8 cellular contexts compared by ENCODE assay signal in the genomic region with DNA sequence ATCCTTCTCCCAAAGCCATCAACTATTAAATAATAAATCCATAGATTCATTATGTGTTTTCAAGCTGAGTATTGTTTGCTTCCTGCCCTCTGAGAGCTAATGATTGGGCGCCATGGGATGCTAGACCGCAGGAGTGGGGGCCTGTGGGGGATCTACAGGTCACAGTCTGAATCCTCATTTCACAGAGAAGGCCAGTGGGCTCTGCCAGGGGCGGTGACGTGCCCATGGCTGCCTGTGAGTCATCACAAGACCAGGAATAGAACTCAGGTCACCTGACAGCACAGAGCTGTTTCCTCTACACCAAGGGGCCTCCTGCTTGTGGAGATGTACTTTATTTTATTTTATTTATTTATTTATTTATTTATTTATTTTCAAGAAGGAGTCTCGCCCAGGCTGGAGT. TPM values are rescaled to one million over a fixed set of nuclear protein-coding genes. Genes with fewer than 3 reads are reported as not detected.
A peak's percentile ranks its signal among the peaks of the same experiment; 100 is the strongest.
DNase-seq lines count a peak whose midpoint lies in the region; ATAC-seq, FAIRE-seq and TF ChIP-seq lines count a peak whose summit lies in the region.

No MANE protein-coding gene starts in this region.

- FAIRE-seq in K562 (lab: Jason Lieb, UNC) = no peak

- H3K9me3 ChIP-seq in K562 (replicated peaks; ENCODE audit: control insufficient read depth, insufficient read depth, low read depth, low read length) = no peaks in the 10 kb centered on the region

- no peak overlapping the region for H3K4me2 ChIP-seq in K562 (ENCODE audit: insufficient read depth, low read length)

- no peaks in the 10 kb centered on the region for H4K20me1 ChIP-seq in K562 (replicated peaks; ENCODE audit: control insufficient read depth, insufficient read depth, low read length)

- no TSS peak for BruUV-seq in K562 (replicated peaks; lab: Mats Ljungman, UMichigan)

- H3K36me3 ChIP-seq in K562 (ENCODE audit: control insufficient read depth, insufficient read depth, low read length) = no peaks in the 10 kb centered on the region

- peaks cover 16 to 54% of the 10 kb centered on the region in 2 experiments; a peak in 4 of 5 replicates for H3K27me3 ChIP-seq in K562 (ENCODE audit: control insufficient read depth in 2 of 2, insufficient read depth in 2 of 2, low read length in 2 of 2)

- H3K4me3 ChIP-seq in K562 = no peak overlapping the region

- no peak for TF ChIP-seq CTCF in K562 (IDR thresholded peaks at IDR 0.05 in 2 of 3, conservative IDR thresholded peaks at IDR 0.05 in 1 of 3; ENCODE audit: insufficient read depth in 2 of 3, low read depth in 1 of 3, low read length in 3 of 3)

- 1% methylated on average over 5 of the region's 5 CpGs for WGBS in K562 (ENCODE audit: insufficient coverage, low coverage, missing lambda C conversion rate)

- in situ Hi-C loops in K562 (cut with MboI) = no loop called here

- no peak for TF ChIP-seq RAD21 in K562 (CRISPR knock-in tag; conservative IDR thresholded peaks at IDR 0.05 in 1 of 2, IDR thresholded peaks at IDR 0.05 in 1 of 2)

- no peaks in the 10 kb centered on the region for H3K9me1 ChIP-seq in K562 (ENCODE audit: control insufficient read depth, insufficient read depth, low read length)

- CTCF ChIA-PET in K562 (lab: Yijun Ruan, JAX; ENCODE audit: low intra/inter-chr PET ratio) = no interaction called here

- H3K9ac ChIP-seq in K562 (ENCODE audit: insufficient read depth in 1 of 2, low read depth in 2 of 2, low read length in 2 of 2) = no peak overlapping the region

- no peak overlapping the region for H3K27ac ChIP-seq in K562 (ENCODE audit: extremely low read depth, low read depth, low read length)

- H3K4me1 ChIP-seq in K562 (replicated peaks in 1 of 2; ENCODE audit: control insufficient read depth in 2 of 2, insufficient read depth in 2 of 2, low read length in 2 of 2) = peaks cover 0 to 8% of the 10 kb centered on the region in 2 experiments; a peak in 2 of 5 replicates

- no peak for TF ChIP-seq POLR2A in K562 (conservative IDR thresholded peaks at IDR 0.05)

- H2AFZ ChIP-seq in K562 (ENCODE audit: low read depth, low read length) = no peak overlapping the region

- DNase-seq in NK-92 treated with Interleukin-12 subunit alpha and Interleukin-12 subunit beta, amount 100 ng/mL, for 24 hours (lab: John Stamatoyannopoulos, UW) = peak; percentile 73
- DNase-seq in NK-92 (lab: John Stamatoyannopoulos, UW; ENCODE audit: unreplicated experiment) (no peak), SHP77 treated with DMSO at 0.1 percent for 48 hours (lab: John Stamatoyannopoulos, UW) (peak; percentile 59), K562 (ENCODE audit: extremely low read depth in 1 of 4, low spot score in 3 of 4) (no peak), kidney tubule cell (ENCODE audit: low spot score) (peak; percentile 95), middle frontal gyrus (ENCODE audit: extremely low spot score, low spot score) (no peak)
- DNase-seq in stimulated activated CD4-positive, alpha-beta T cell treated with anti-CD3 and anti-CD28 coated beads, Interleukin-4, amount 100 ng/mL, for 4 hours = peak; percentile 48 to 69

- no peak for TF ChIP-seq EP300 in K562 (IDR thresholded peaks at IDR 0.05; ENCODE audit: low read length)

- POLR2A ChIA-PET in K562 (lab: Yijun Ruan, JAX) = interaction anchor here (0.6 to 1.6 kb wide), 4 partner anchors 10 to 328 kb away, joined by 3 to 8 read pairs (median 4); no protein-coding TSS in a partner anchor

- no peaks in the 10 kb centered on the region for H3K79me2 ChIP-seq in K562 (ENCODE audit: control insufficient read depth, insufficient read depth, low read length)

- ATAC-seq in K562 (no peak), HG02571 (IDR thresholded peaks at IDR 0.05; ENCODE audit: unreplicated experiment) (no peak)

- intact Hi-C loops in K562 (cut with micrococcal nuclease) = no loop called here

TF ChIP-seq in K562, 482 proteins besides CTCF, POLR2A, EP300 and RAD21 (continues in another document):
- TF ChIP-seq ZC3H8 (IDR thresholded peaks at IDR 0.05) = no peak
- no peak for TF ChIP-seq SREBF1 (IDR thresholded peaks at IDR 0.05; ENCODE audit: borderline replicate concordance, low read depth, low read length)
- no peak for TF ChIP-seq GATA2 (CRISPR knock-in tag; IDR thresholded peaks at IDR 0.05)
- TF ChIP-seq ZNF282 (CRISPR knock-in tag; IDR thresholded peaks at IDR 0.05) = no peak
- no peak for TF ChIP-seq RFX1 (IDR thresholded peaks at IDR 0.05)
- TF ChIP-seq, protein P1, sequence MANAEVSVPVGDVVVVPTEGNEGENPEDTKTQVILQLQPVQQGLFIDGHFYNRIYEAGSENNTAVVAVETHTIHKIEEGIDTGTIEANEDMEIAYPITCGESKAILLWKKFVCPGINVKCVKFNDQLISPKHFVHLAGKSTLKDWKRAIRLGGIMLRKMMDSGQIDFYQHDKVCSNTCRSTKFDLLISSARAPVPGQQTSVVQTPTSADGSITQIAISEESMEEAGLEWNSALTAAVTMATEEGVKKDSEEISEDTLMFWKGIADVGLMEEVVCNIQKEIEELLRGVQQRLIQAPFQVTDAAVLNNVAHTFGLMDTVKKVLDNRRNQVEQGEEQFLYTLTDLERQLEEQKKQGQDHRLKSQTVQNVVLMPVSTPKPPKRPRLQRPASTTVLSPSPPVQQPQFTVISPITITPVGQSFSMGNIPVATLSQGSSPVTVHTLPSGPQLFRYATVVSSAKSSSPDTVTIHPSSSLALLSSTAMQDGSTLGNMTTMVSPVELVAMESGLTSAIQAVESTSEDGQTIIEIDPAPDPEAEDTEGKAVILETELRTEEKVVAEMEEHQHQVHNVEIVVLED (CRISPR knock-in tag; IDR thresholded peaks at IDR 0.05) = no peak
- TF ChIP-seq, protein P2, sequence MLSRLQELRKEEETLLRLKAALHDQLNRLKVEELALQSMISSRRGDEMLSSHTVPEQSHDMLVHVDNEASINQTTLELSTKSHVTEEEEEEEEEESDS (CRISPR knock-in tag; IDR thresholded peaks at IDR 0.05) = no peak
- TF ChIP-seq BRCA1 (IDR thresholded peaks at IDR 0.05) = no peak
- TF ChIP-seq BRCA1 (CRISPR knock-in tag; IDR thresholded peaks at IDR 0.05) = no peak
- no peak for TF ChIP-seq ZNF79 (CRISPR knock-in tag; IDR thresholded peaks at IDR 0.05; ENCODE audit: low read depth)
- TF ChIP-seq, protein P3, sequence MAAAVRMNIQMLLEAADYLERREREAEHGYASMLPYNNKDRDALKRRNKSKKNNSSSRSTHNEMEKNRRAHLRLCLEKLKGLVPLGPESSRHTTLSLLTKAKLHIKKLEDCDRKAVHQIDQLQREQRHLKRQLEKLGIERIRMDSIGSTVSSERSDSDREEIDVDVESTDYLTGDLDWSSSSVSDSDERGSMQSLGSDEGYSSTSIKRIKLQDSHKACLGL (CRISPR knock-in tag; IDR thresholded peaks at IDR 0.05; ENCODE audit: borderline replicate concordance, poor library complexity, severe bottlenecking) = no peak
- no peak for TF ChIP-seq ZNF717 (CRISPR knock-in tag; IDR thresholded peaks at IDR 0.05)
- no peak for TF ChIP-seq PTTG1 (tag; IDR thresholded peaks at IDR 0.05; ENCODE audit: low read depth)
- TF ChIP-seq, protein P4, sequence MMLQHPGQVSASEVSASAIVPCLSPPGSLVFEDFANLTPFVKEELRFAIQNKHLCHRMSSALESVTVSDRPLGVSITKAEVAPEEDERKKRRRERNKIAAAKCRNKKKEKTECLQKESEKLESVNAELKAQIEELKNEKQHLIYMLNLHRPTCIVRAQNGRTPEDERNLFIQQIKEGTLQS (IDR thresholded peaks at IDR 0.05) = peak; percentile 60; the same call in 1 of the 2 replicates
- TF ChIP-seq, protein P4 (CRISPR knock-in tag; conservative IDR thresholded peaks at IDR 0.05) = no peak
- TF ChIP-seq NFXL1 (CRISPR knock-in tag; IDR thresholded peaks at IDR 0.05) = no peak
- TF ChIP-seq, protein P5, sequence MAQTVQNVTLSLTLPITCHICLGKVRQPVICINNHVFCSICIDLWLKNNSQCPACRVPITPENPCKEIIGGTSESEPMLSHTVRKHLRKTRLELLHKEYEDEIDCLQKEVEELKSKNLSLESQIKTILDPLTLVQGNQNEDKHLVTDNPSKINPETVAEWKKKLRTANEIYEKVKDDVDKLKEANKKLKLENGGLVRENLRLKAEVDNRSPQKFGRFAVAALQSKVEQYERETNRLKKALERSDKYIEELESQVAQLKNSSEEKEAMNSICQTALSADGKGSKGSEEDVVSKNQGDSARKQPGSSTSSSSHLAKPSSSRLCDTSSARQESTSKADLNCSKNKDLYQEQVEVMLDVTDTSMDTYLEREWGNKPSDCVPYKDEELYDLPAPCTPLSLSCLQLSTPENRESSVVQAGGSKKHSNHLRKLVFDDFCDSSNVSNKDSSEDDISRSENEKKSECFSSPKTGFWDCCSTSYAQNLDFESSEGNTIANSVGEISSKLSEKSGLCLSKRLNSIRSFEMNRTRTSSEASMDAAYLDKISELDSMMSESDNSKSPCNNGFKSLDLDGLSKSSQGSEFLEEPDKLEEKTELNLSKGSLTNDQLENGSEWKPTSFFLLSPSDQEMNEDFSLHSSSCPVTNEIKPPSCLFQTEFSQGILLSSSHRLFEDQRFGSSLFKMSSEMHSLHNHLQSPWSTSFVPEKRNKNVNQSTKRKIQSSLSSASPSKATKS (CRISPR knock-in tag; IDR thresholded peaks at IDR 0.05) = no peak
- no peak for TF ChIP-seq ETS2 (tag; IDR thresholded peaks at IDR 0.05; ENCODE audit: borderline replicate concordance, poor library complexity, severe bottlenecking)

RNA-seq across cellular contexts. Expression of a gene that starts 15.0 kb away (rescaled TPM):
- total RNA-seq in K562 (2011; cell fraction: chromatin; rRNA removed; ENCODE audit: low replicate concordance) = 2.6 TPM in 1 of 2 replicates, not detected in the other
- total RNA-seq in K562 (2011; cell fraction: nucleolus; rRNA removed) = 0.79 and 1.0 TPM in 2 replicates
- total RNA-seq in K562 (2011; cell fraction: nucleoplasm; rRNA removed) = 0.59 and 2.0 TPM in 2 replicates
- total RNA-seq in K562 (2014; rRNA removed) (0.05 and 0.37 TPM in 2 replicates), K562 (2014; rRNA removed; fragmentation: Illumina TruSeq; extraction: Trizol) (0.03 and 0.11 TPM in 2 replicates), K562 (2015; rRNA removed; fragmentation: Illumina TruSeq; extraction: Trizol) (0.07 and 0.19 TPM in 2 replicates), K562 (2021) (0.24 and 0.47 TPM in 2 replicates)
- polyA plus RNA-seq in K562 (2011; rRNA removed) (0.25 and 0.83 TPM in 2 replicates), K562 (2014; fragmentation: Illumina TruSeq; extraction: Trizol) (0.09 and 0.40 TPM in 2 replicates), K562 (2014; fragmentation: Nextera tagmentation; extraction: Ambion mirVana) (not detected), K562 (2014; rRNA removed) (0.03 and 1.1 TPM in 2 replicates)
- 0.43 and 0.70 TPM in 2 replicates for polyA plus RNA-seq in K562 (2011; cell fraction: cytosol; rRNA removed)
- 0.10 and 0.21 TPM in 2 replicates for polyA plus RNA-seq in K562 (2011; cell fraction: nucleus; rRNA removed)
- 0.21 and 0.37 TPM in 2 replicates for polyA plus RNA-seq in K562 (2012)
- polyA minus RNA-seq in K562 (2011; rRNA and poly(A)+ RNA removed) = 0.25 and 0.42 TPM in 2 replicates
- polyA minus RNA-seq in K562 (2011; cell fraction: cytosol; rRNA and poly(A)+ RNA removed) = not detected in 2 replicates
- polyA minus RNA-seq in K562 (2011; cell fraction: nucleus; rRNA and poly(A)+ RNA removed) = 0.56 TPM in 1 of 2 replicates, not detected in the other

Comparison
In these comparisons a context has a peak if more than half of its experiments do, and no peak if none do; other contexts are left out.
1. DNase-seq: peak in NK-92 treated with Interleukin-12 subunit alpha and Interleukin-12 subunit beta, amount 100 ng/mL, for 24 hours (single experiment), SHP77 treated with DMSO at 0.1 percent for 48 hours (single experiment), kidney tubule cell (single experiment) and stimulated activated CD4-positive, alpha-beta T cell treated with anti-CD3 and anti-CD28 coated beads, Interleukin-4, amount 100 ng/mL, for 4 hours (2 of 2); none in NK-92 (single experiment), K562 (0 of 4) and middle frontal gyrus (single experiment).